Comparison of ENCODE assay signal across 21 cellular contexts in the genomic region with DNA sequence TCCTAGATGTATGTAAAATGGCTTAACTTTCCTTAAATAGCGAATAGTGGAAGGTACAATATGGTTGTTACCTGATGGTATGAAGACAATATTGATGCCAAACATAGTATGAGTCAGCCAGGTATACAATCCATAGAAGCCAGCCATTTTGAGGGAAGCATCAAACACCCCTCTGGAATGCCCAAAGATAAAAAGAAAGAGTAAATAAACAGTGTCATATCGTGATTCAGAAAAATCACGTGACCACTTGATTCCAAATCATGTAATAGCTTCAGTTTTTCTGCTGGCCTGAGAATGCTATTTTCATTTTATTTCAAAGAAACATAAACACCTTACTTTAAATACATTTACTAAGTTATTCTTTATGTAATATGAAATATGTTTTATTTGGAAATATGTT. TPM values are rescaled to one million over a fixed set of nuclear protein-coding genes. Genes with fewer than 3 reads are reported as not detected.
DNase-seq lines count a peak whose midpoint lies in the region; ATAC-seq, FAIRE-seq and TF ChIP-seq lines count a peak whose summit lies in the region.
"Had no signal": no experiment of that assay in that cellular context is flagged by ENCODE, and none has a peak within 500 bp of the region (broad histone marks: within the 10 kb centered on the region; RNA-seq: fewer than 3 reads in every experiment).

No MANE protein-coding gene starts in this region.

- BruUV-seq in HepG2 (replicated peaks; lab: Mats Ljungman, UMichigan), result no TSS peak
- BruUV-seq in PC-9 (replicated peaks; lab: Mats Ljungman, UMichigan), result no TSS peak

- TF ChIP-seq RAD21 in HepG2 (CRISPR knock-in tag; IDR thresholded peaks at IDR 0.05), result no peak

- in situ Hi-C loops in HepG2 (cut with HindIII; ENCODE audit: extremely low pct_ligation_motif_present, low pct_unique_long_range_greater_than_20kb), result no loop called here

- DNase-seq in HepG2 (ENCODE audit: low spot score) (peak; percentile 28), right lobe of liver (no peak), PC-9 (peak in 1 of 2 experiments; percentile 72), ascending aorta (ENCODE audit: low spot score in 2 of 2) (no peak), thyroid gland (no peak), NCI-H345 treated with DMSO at 0.1 percent for 48 hours (lab: John Stamatoyannopoulos, UW; ENCODE audit: unreplicated experiment) (no peak), GM12892 (ENCODE audit: insufficient read length) (no peak)
- DNase-seq: BE2C, DMS 273 treated with DMSO at 0.1 percent for 48 hours, DMS79 treated with DMSO at 0.1 percent for 48 hours, NCI-H187, NCI-H2107, NCI-H510A, NCI-H748 treated with DMSO at 0.1 percent for 48 hours, SJCRH30 had no signal

- H3K9me3 ChIP-seq in HepG2 (ENCODE audit: low read length), result no peaks in the 10 kb centered on the region
- no peaks in the 10 kb centered on the region for H3K9me3 ChIP-seq in right lobe of liver
- no peaks in the 10 kb centered on the region for H3K9me3 ChIP-seq in PC-9 (ENCODE audit: insufficient read depth, low read depth)
- no peaks in the 10 kb centered on the region for H3K9me3 ChIP-seq in ascending aorta
- H3K9me3 ChIP-seq in thyroid gland, result no peaks in the 10 kb centered on the region
- H3K9me3 ChIP-seq: BE2C, HAP-1 had no signal

- H3K4me1 ChIP-seq in HepG2 (ENCODE audit: insufficient read depth, low read length) (peaks cover 46% of the 10 kb centered on the region), right lobe of liver (peaks cover 0 to 18% (median 9%) of the 10 kb centered on the region in 4 donors), PC-9 (replicated peaks; ENCODE audit: insufficient read depth) (peaks cover 68% of the 10 kb centered on the region), ascending aorta (peaks cover 0 to 11% of the 10 kb centered on the region in 2 donors), thyroid gland (peaks cover 12 to 31% of the 10 kb centered on the region in 2 donors)
- H3K4me1 ChIP-seq: BE2C, HAP-1 had no signal

- H3K27ac ChIP-seq in HepG2 (ENCODE audit: extremely low read length, insufficient read depth, low read length), result no peak overlapping the region
- no peak overlapping the region for H3K27ac ChIP-seq in right lobe of liver
- H3K27ac ChIP-seq in PC-9, result peak overlapping the region; percentile 63
- H3K27ac ChIP-seq in ascending aorta, result peak overlapping the region; percentile 15 to 28
- H3K27ac ChIP-seq in thyroid gland, result peak overlapping the region in 2 of 3 donors; percentile 68 to 71
- H3K27ac ChIP-seq: HL-60, KMS-11, SJCRH30 had no signal

- H3K36me3 ChIP-seq in HepG2 (replicated peaks in 1 of 2; ENCODE audit: control insufficient read depth in 1 of 2, insufficient read depth in 2 of 2, low read length in 2 of 2) (peaks cover 4 to 38% of the 10 kb centered on the region in 2 experiments), right lobe of liver (peaks cover 0 to 10% (median 1%) of the 10 kb centered on the region in 4 donors), PC-9 (ENCODE audit: low read depth) (peaks cover 55% of the 10 kb centered on the region), ascending aorta (peaks cover 6 to 21% of the 10 kb centered on the region in 2 donors), thyroid gland (peaks cover 12 to 13% of the 10 kb centered on the region in 2 donors)

- H4K20me1 ChIP-seq in HepG2 (ENCODE audit: insufficient read depth, low read length), result no peaks in the 10 kb centered on the region
- no peaks in the 10 kb centered on the region for H4K20me1 ChIP-seq in PC-9 (ENCODE audit: insufficient read depth)

- 69% methylated on average over 3 of the region's 3 CpGs for WGBS in HepG2 (ENCODE audit: low lambda C conversion rate)
- 71% methylated on average over 3 of the region's 3 CpGs for WGBS in right lobe of liver (ENCODE audit: insufficient coverage, low coverage, low lambda C conversion rate, missing lambda C conversion rate)
- WGBS in thyroid gland, 2 donors, result 92 to 94% methylated on average over 3 of the region's 3 CpGs

- H3K4me2 ChIP-seq in HepG2 (ENCODE audit: low read depth, low read length) (no peak overlapping the region), PC-9 (peak overlapping the region; percentile 52; the same call in 1 of the 2 replicates)
- H3K4me2 ChIP-seq: KMS-11 had no signal

- TF ChIP-seq POLR2A in HepG2 (IDR thresholded peaks at IDR 0.05; ENCODE audit: insufficient read depth in 1 of 2, low read depth in 2 of 2, low read length in 2 of 2) (no peak), right lobe of liver (IDR thresholded peaks at IDR 0.05) (no peak), thyroid gland (IDR thresholded peaks at IDR 0.05) (no peak), GM12892 (IDR thresholded peaks at IDR 0.05; ENCODE audit: low read depth, low read length) (no peak)

- H3K27me3 ChIP-seq in HepG2 (ENCODE audit: control insufficient read depth in 1 of 2, insufficient read depth in 2 of 2, low read length in 2 of 2), result no peaks in the 10 kb centered on the region
- no peaks in the 10 kb centered on the region for H3K27me3 ChIP-seq in right lobe of liver
- H3K27me3 ChIP-seq in PC-9 (ENCODE audit: insufficient read depth, low read depth), result no peaks in the 10 kb centered on the region
- H3K27me3 ChIP-seq in ascending aorta, result no peaks in the 10 kb centered on the region
- no peaks in the 10 kb centered on the region for H3K27me3 ChIP-seq in thyroid gland
- H3K27me3 ChIP-seq: BE2C, SJCRH30 had no signal

- no peak overlapping the region for H3K9ac ChIP-seq in HepG2 (ENCODE audit: insufficient read depth, low read depth, low read length)
- H3K9ac ChIP-seq: KMS-11 had no signal

- H2AFZ ChIP-seq in HepG2 (ENCODE audit: low read length), result no peak overlapping the region
- no peak overlapping the region for H2AFZ ChIP-seq in PC-9

- intact Hi-C loops in HepG2 (cut with micrococcal nuclease; ENCODE audit: unreplicated experiment), result loop anchor here (5.0 to 10.0 kb wide), 2 partner anchors 44 to 77 kb away; a partner anchor contains a TSS
- intact Hi-C loops in right lobe of liver (cut with DNase I), result loop anchor here in 1 of 2 donors (5.0 kb wide), 1 partner anchor 34 kb away; no protein-coding TSS in a partner anchor
- intact Hi-C loops in PC-9 (cut with micrococcal nuclease; ENCODE audit: unreplicated experiment), result loop anchor here (10.0 kb wide), 1 partner anchor 287 kb away; a partner anchor contains a TSS
- intact Hi-C loops in ascending aorta (cut with DNase I), result loop anchor here (2.0 to 5.0 kb wide), 2 partner anchors 25 to 106 kb away; a partner anchor contains a TSS
- intact Hi-C loops in thyroid gland (cut with DNase I), result no loop called here

- CTCF ChIA-PET in HepG2 (lab: Yijun Ruan, JAX; ENCODE audit: low intra/inter-chr PET ratio, low total read pairs), result no interaction called here
- CTCF ChIA-PET in PC-9 (lab: Charles Lee), result no interaction called here

- peaks cover 74% of the 10 kb centered on the region for H3F3A ChIP-seq in PC-9 (ENCODE audit: insufficient read depth, low read depth)

- no peak for TF ChIP-seq CTCF in HepG2 (CRISPR knock-in tag; IDR thresholded peaks at IDR 0.05)
- TF ChIP-seq CTCF in right lobe of liver (IDR thresholded peaks at IDR 0.05), result no peak
- TF ChIP-seq CTCF in PC-9 (conservative IDR thresholded peaks at IDR 0.05), result no peak
- TF ChIP-seq CTCF in ascending aorta (IDR thresholded peaks at IDR 0.05), result no peak
- TF ChIP-seq CTCF in thyroid gland (IDR thresholded peaks at IDR 0.05), result no peak

- no peak overlapping the region for H3K4me3 ChIP-seq in HepG2 (replicated peaks in 1 of 3; ENCODE audit: insufficient read depth in 1 of 3, low read depth in 2 of 3, low read length in 3 of 3)
- H3K4me3 ChIP-seq in right lobe of liver, result no peak overlapping the region
- no peak overlapping the region for H3K4me3 ChIP-seq in PC-9
- no peak overlapping the region for H3K4me3 ChIP-seq in ascending aorta
- no peak overlapping the region for H3K4me3 ChIP-seq in thyroid gland (replicated peaks in 1 of 3)
- H3K4me3 ChIP-seq: HAP-1, SJCRH30 had no signal

- TF ChIP-seq EP300 in HepG2 (IDR thresholded peaks at IDR 0.05; ENCODE audit: low read depth in 2 of 2, low read length in 2 of 2) (no peak), HepG2 (CRISPR knock-in tag; IDR thresholded peaks at IDR 0.05; ENCODE audit: borderline replicate concordance) (no peak)

- no peaks in the 10 kb centered on the region for H3K79me2 ChIP-seq in HepG2 (ENCODE audit: insufficient read depth, low read length)
- H3K79me2 ChIP-seq in PC-9 (ENCODE audit: low read depth), result peaks cover 34% of the 10 kb centered on the region

- FAIRE-seq in HepG2 (lab: Jason Lieb, UNC) (no peak), GM12892 (lab: Jason Lieb, UNC) (no peak)
- FAIRE-seq: GM12891 had no signal

- ATAC-seq in HepG2, result no peak
- no peak for ATAC-seq in right lobe of liver
- no peak for ATAC-seq in HG03521 (IDR thresholded peaks at IDR 0.05; ENCODE audit: unreplicated experiment)
- ATAC-seq: Panc1 had no signal

- POLR2A ChIA-PET in HepG2 (lab: Yijun Ruan, JAX), result interaction anchor here (1.1 kb wide), 1 partner anchor 20 kb away, joined by 3 read pairs; no protein-coding TSS in a partner anchor
- POLR2A ChIA-PET in PC-9 (lab: Charles Lee; ENCODE audit: unreplicated experiment), result no interaction called here

- H3K9me2 ChIP-seq in PC-9 (ENCODE audit: insufficient read depth), result no peaks in the 10 kb centered on the region

RNA-seq across cellular contexts. Expression of a gene that starts 24.6 kb away (rescaled TPM):
- 162 and 227 TPM in 2 replicates for total RNA-seq in HepG2 (2016; rRNA removed; fragmentation: Illumina TruSeq; extraction: Trizol)
- total RNA-seq in HepG2 (2016; cell fraction: cytosol; rRNA removed; fragmentation: Illumina TruSeq; extraction: Trizol; ENCODE audit: low read depth), result 53.8 and 56.6 TPM in 2 replicates
- 167 and 237 TPM in 2 replicates for total RNA-seq in HepG2 (2016; cell fraction: insoluble cytoplasmic fraction; rRNA removed; fragmentation: Illumina TruSeq; extraction: Trizol)
- total RNA-seq in HepG2 (2016; cell fraction: membrane; rRNA removed; fragmentation: Illumina TruSeq; extraction: Trizol), result 106 and 117 TPM in 2 replicates
- 61.8 and 66.6 TPM in 2 replicates for total RNA-seq in HepG2 (2016; cell fraction: nucleus; rRNA removed; fragmentation: Illumina TruSeq; extraction: Trizol)
- polyA plus RNA-seq in HepG2 (2011; rRNA removed), result 19.9 and 32.0 TPM in 2 replicates
- 14.6 and 17.1 TPM in 2 replicates for polyA plus RNA-seq in HepG2 (2011; cell fraction: cytosol; rRNA removed)
- polyA plus RNA-seq in HepG2 (2011; cell fraction: nucleus; rRNA removed), result 5.7 and 8.6 TPM in 2 replicates
- 37.5 and 38.0 TPM in 2 replicates for polyA plus RNA-seq in HepG2 (2012)
- 41.8 and 48.7 TPM in 2 replicates for polyA plus RNA-seq in HepG2 (2016; cell fraction: cytosol; fragmentation: Illumina TruSeq; extraction: Trizol; ENCODE audit: low read depth)
- polyA plus RNA-seq in HepG2 (2016; cell fraction: insoluble cytoplasmic fraction; fragmentation: Illumina TruSeq; extraction: Trizol; ENCODE audit: low read depth), result 146 and 166 TPM in 2 replicates
- polyA plus RNA-seq in HepG2 (2016; cell fraction: membrane; fragmentation: Illumina TruSeq; extraction: Trizol; ENCODE audit: low read depth), result 62.0 and 63.7 TPM in 2 replicates
- polyA plus RNA-seq in HepG2 (2016; cell fraction: nucleus; fragmentation: Illumina TruSeq; extraction: Trizol; ENCODE audit: insufficient read depth, low read depth), result 65.5 and 72.3 TPM in 2 replicates
- polyA minus RNA-seq in HepG2 (2011; rRNA and poly(A)+ RNA removed; ENCODE audit: low replicate concordance), result 6.1 and 7.3 TPM in 2 replicates
- 19.1 and 19.5 TPM in 2 replicates for polyA minus RNA-seq in HepG2 (2011; cell fraction: cytosol; rRNA and poly(A)+ RNA removed)
- 20.9 and 21.8 TPM in 2 replicates for polyA minus RNA-seq in HepG2 (2011; cell fraction: nucleus; rRNA and poly(A)+ RNA removed)
- 10 to 100 TPM; 12.0 to 26.4 (median 20.3) TPM for total RNA-seq in right lobe of liver
- 57.7 and 71.3 TPM in 2 replicates for total RNA-seq in PC-9 (2021)
- 16.4 TPM for total RNA-seq in ascending aorta
- total RNA-seq in thyroid gland, result 100 to 1,000 TPM; 106 to 231 (median 156) TPM
- polyA plus RNA-seq in GM12892 (2012; ENCODE audit: missing spikeins), result 37.6 TPM

Comparison
In these comparisons a context has a peak if more than half of its experiments do, and no peak if none do; other contexts are left out.
1. H3K27ac ChIP-seq: peak in PC-9 (single experiment), ascending aorta (2 of 2) and thyroid gland (2 of 3); none in HepG2 (single experiment) and right lobe of liver (0 of 3).